13 cellular contexts compared by ENCODE assay signal in the genomic region with DNA sequence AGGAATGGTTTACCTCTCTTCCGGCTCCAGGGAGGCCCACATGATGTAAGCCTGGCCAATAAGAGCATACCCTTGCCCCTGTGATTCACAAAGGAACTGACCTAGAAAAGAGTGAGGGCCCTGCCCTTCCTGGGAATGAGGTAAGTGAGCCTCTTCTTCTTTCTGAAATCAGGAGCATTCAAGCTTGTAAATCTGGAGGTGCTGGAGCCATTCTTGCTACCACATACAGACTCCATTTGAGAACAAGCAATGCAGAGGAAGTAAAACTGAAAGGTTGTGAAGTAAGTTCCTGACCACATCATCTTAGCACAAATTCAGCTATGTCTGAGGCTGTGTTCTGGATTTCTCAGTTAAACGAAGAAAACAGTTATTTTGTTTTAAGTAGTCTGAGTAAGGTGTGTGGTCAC.
DNase-seq lines count a peak whose midpoint lies in the region; ATAC-seq and TF ChIP-seq lines count a peak whose summit lies in the region.
"Had no signal": no experiment of that assay in that cellular context is flagged by ENCODE, and none has a peak within 500 bp of the region (broad histone marks: within the 10 kb centered on the region; RNA-seq: fewer than 3 reads in every experiment).

No MANE protein-coding gene starts in this region.

- no peaks in the 10 kb centered on the region for H3K9me3 Mint-ChIP-seq in MCF 10A (ENCODE audit: unreplicated experiment)

- H2AFZ ChIP-seq in mammary epithelial cell (ENCODE audit: low read depth, low read length) = no peak overlapping the region

- no peak overlapping the region for H3K4me3 ChIP-seq in mammary epithelial cell (replicated peaks in 1 of 3; ENCODE audit: insufficient read depth in 1 of 3, low read depth in 2 of 3, low read length in 3 of 3)
- H3K4me3 ChIP-seq in astrocyte of the spinal cord (ENCODE audit: low read depth, low read length) = no peak overlapping the region
- H3K4me3 ChIP-seq: HAP-1 had no signal

- H3K9ac ChIP-seq in mammary epithelial cell (ENCODE audit: insufficient read depth, low read length) = no peak overlapping the region

- H3K36me3 ChIP-seq in mammary epithelial cell (ENCODE audit: insufficient read depth, low read length) = peaks cover 21% of the 10 kb centered on the region
- H3K36me3 ChIP-seq: HAP-1 had no signal

- H3K79me2 ChIP-seq in mammary epithelial cell (ENCODE audit: insufficient read depth, low read length) = peaks cover 23% of the 10 kb centered on the region

- H3K4me3 Mint-ChIP-seq in MCF 10A (ENCODE audit: unreplicated experiment) = no peak overlapping the region
- H3K4me3 Mint-ChIP-seq: activated naive CD8-positive, alpha-beta T cell had no signal

- no TSS peak for BruUV-seq in MCF 10A (replicated peaks; lab: Mats Ljungman, UMichigan)
- no TSS peak for BruUV-seq in mammary epithelial cell (replicated peaks; lab: Mats Ljungman, UMichigan)

- DNase-seq in MCF 10A (ENCODE audit: unreplicated experiment) (no peak), mammary epithelial cell (no peak), astrocyte of the spinal cord (ENCODE audit: low read depth, low spot score) (peak; percentile 27), H4 (ENCODE audit: low spot score) (no peak), foreskin melanocyte (no peak), ecto neural progenitor cell (ENCODE audit: low spot score) (no peak)
- DNase-seq: 8988T, Karpas-422 had no signal

- peaks cover 73% of the 10 kb centered on the region for H3K36me3 Mint-ChIP-seq in MCF 10A (ENCODE audit: insufficient read depth, unreplicated experiment)
- H3K36me3 Mint-ChIP-seq: activated naive CD8-positive, alpha-beta T cell had no signal

- in situ Hi-C loops in mammary epithelial cell (cut with MboI; ENCODE audit: low sequenced_read_pairs in 2 of 2) (no loop called here), astrocyte of the spinal cord (cut with HindIII; ENCODE audit: low sequenced_read_pairs) (no loop called here)

- intact Hi-C loops in MCF 10A (cut with micrococcal nuclease) = no loop called here
- intact Hi-C loops in mammary epithelial cell (cut with micrococcal nuclease) = no loop called here

- CTCF ChIA-PET in MCF 10A (lab: Yijun Ruan, JAX) = interaction anchor here (0.5 to 1.2 kb wide), 3 partner anchors 13 to 179 kb away, joined by 3 to 4 read pairs (median 3); no protein-coding TSS in a partner anchor
- CTCF ChIA-PET in mammary epithelial cell (lab: Charles Lee; ENCODE audit: low non-redundant PET) = no interaction called here

- no peak overlapping the region for H3K27ac ChIP-seq in mammary epithelial cell (ENCODE audit: insufficient read depth, low read depth, low read length)

- dilution Hi-C loops in mammary epithelial cell (cut with HindIII; ENCODE audit: low sequenced_read_pairs) = no loop called here

- no peaks in the 10 kb centered on the region for H3K9me3 ChIP-seq in mammary epithelial cell (replicated peaks; ENCODE audit: insufficient read depth, low read length)
- H3K9me3 ChIP-seq: HAP-1 had no signal

- H3K4me2 ChIP-seq in mammary epithelial cell (ENCODE audit: insufficient read depth, low read depth, low read length) = no peak overlapping the region

- TF ChIP-seq CTCF in MCF 10A (IDR thresholded peaks at IDR 0.05; ENCODE audit: unreplicated experiment) = no peak
- no peak for TF ChIP-seq CTCF in mammary epithelial cell (conservative IDR thresholded peaks at IDR 0.05 in 1 of 2, IDR thresholded peaks at IDR 0.05 in 1 of 2; ENCODE audit: extremely low read depth in 1 of 2, insufficient read depth in 1 of 2, low read depth in 1 of 2, low read length in 2 of 2)
- TF ChIP-seq CTCF in astrocyte of the spinal cord (IDR thresholded peaks at IDR 0.05; ENCODE audit: low read depth, low read length) = no peak

- WGBS in mammary epithelial cell (ENCODE audit: low coverage, missing lambda C conversion rate) = 83% methylated on average over 2 of the region's 2 CpGs

- H3K27me3 ChIP-seq in mammary epithelial cell (ENCODE audit: insufficient read depth, low read length) = no peaks in the 10 kb centered on the region

- H3K27me3 Mint-ChIP-seq in MCF 10A (ENCODE audit: insufficient read depth, unreplicated experiment) = no peaks in the 10 kb centered on the region
- H3K27me3 Mint-ChIP-seq: activated naive CD8-positive, alpha-beta T cell had no signal

- H3K4me1 Mint-ChIP-seq in MCF 10A (ENCODE audit: insufficient read depth, unreplicated experiment) = peaks cover 21% of the 10 kb centered on the region

- H3K27ac Mint-ChIP-seq in MCF 10A (ENCODE audit: low read depth, unreplicated experiment) = peak overlapping the region; percentile 63
- H3K27ac Mint-ChIP-seq: activated naive CD8-positive, alpha-beta T cell had no signal

- no peaks in the 10 kb centered on the region for H4K20me1 ChIP-seq in mammary epithelial cell (ENCODE audit: insufficient read depth, low read length)

- ATAC-seq in HG03280 (IDR thresholded peaks at IDR 0.05; ENCODE audit: unreplicated experiment) (peak; percentile 74), HG03175 (IDR thresholded peaks at IDR 0.05; ENCODE audit: unreplicated experiment) (no peak)
- ATAC-seq: activated CD4-positive, CD25-positive, alpha-beta regulatory T cell treated with anti-CD3 and anti-CD28 coated beads, Interleukin-2, amount 50 U/mL, for 24 hours had no signal

- POLR2A ChIA-PET in MCF 10A (lab: Yijun Ruan, JAX) = interaction anchor here (0.6 kb wide), 1 partner anchor 275 kb away, joined by 3 read pairs; no protein-coding TSS in a partner anchor

- H3K4me1 ChIP-seq in mammary epithelial cell (ENCODE audit: insufficient read depth, low read length) = peaks cover 24% of the 10 kb centered on the region
